8 cellular contexts compared by ENCODE assay signal in the genomic region with DNA sequence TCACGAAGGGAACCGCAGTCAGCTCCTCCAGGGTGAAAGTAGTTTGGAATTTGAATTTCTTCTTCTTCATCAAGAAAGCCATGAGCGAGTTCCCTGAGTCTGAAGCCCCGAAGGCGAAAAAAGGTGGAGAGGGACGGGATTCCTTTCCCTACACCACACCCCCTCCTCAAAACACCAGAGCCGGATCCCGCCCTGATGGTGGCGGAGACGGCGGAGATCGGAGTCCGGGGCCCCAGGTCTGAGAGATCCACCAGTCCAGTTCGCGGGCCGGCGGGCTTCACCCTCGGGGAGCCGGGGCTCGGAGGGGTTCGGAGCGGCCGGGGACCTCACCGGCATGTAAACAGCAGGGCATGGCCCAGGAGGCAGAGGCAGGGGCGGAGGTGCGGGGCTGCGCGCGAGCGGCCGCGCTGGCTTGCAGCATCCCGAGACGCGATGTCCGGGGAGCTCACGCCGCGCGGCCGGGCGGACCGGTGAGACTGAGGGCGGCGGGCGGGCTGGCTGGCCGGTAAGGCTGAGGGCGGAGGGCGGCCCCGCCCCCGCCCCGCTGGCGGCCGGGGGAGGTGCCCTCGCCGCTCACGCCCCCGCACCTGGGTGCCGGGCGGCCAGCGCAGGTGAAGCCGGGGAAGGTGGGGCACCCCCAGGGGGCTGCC. TPM values are rescaled to one million over a fixed set of nuclear protein-coding genes. Genes with fewer than 3 reads are reported as not detected.
DNase-seq lines count a peak whose midpoint lies in the region; ATAC-seq and TF ChIP-seq lines count a peak whose summit lies in the region.

No MANE protein-coding gene starts in this region.

- no peak for TF ChIP-seq POLR2A in gastrocnemius medialis (IDR thresholded peaks at IDR 0.05)

- H3K9me3 ChIP-seq in hepatocyte (ENCODE audit: low read depth) (no peaks in the 10 kb centered on the region), gastrocnemius medialis (no peaks in the 10 kb centered on the region)

- peaks cover 50% of the 10 kb centered on the region for H4K20me1 ChIP-seq in hepatocyte (ENCODE audit: insufficient read depth, poor library complexity, severe bottlenecking)

- H2AFZ ChIP-seq in hepatocyte = no peak overlapping the region

- 1% methylated on average over 32 of the region's 62 CpGs for WGBS in hepatocyte (ENCODE audit: low lambda C conversion rate, missing lambda C conversion rate)

- H3K36me3 ChIP-seq in hepatocyte (replicated peaks; ENCODE audit: insufficient read depth, low read depth) (no peaks in the 10 kb centered on the region), gastrocnemius medialis (no peaks in the 10 kb centered on the region)

- peak; percentile 32 to 64 for DNase-seq in NCI-H2081 (lab: John Stamatoyannopoulos, UW)
- DNase-seq in NCI-H2081 treated with DMSO at 0.1 percent for 48 hours (lab: John Stamatoyannopoulos, UW) = no peak
- peak; percentile 56 for DNase-seq in NCI-H748 treated with DMSO at 0.1 percent for 48 hours (lab: John Stamatoyannopoulos, UW)
- DNase-seq in activated naive CD4-positive, alpha-beta T cell treated with anti-CD3 and anti-CD28 coated beads, Interleukin-2, amount 50 U/mL, for 72 hours (ENCODE audit: low spot score in 2 of 2) = peak in 1 of 2 donors; percentile 80
- peak; percentile 90 for DNase-seq in hepatocyte (ENCODE audit: low spot score)
- DNase-seq in gastrocnemius medialis = no peak
- DNase-seq in cortex of kidney (lab: John Stamatoyannopoulos, UW) = no peak

- H3K4me1 ChIP-seq in hepatocyte (ENCODE audit: insufficient read depth) (peaks cover 46% of the 10 kb centered on the region), gastrocnemius medialis (peaks cover 52 to 58% of the 10 kb centered on the region in 2 donors)

- in situ Hi-C loops in gastrocnemius medialis (cut with MboI; ENCODE audit: low sequenced_read_pairs in 4 of 4) = no loop called here

- TF ChIP-seq CTCF in hepatocyte (IDR thresholded peaks at IDR 0.05; ENCODE audit: poor library complexity) (no peak), gastrocnemius medialis (IDR thresholded peaks at IDR 0.05 in 4 of 5, conservative IDR thresholded peaks at IDR 0.05 in 1 of 5) (no peak)

- no peaks in the 10 kb centered on the region for H3K27me3 ChIP-seq in hepatocyte
- no peaks in the 10 kb centered on the region for H3K27me3 ChIP-seq in gastrocnemius medialis

- no peaks in the 10 kb centered on the region for H3K9me3 Mint-ChIP-seq in activated naive CD4-positive, alpha-beta T cell treated with anti-CD3 and anti-CD28 coated beads, Interleukin-2, amount 50 U/mL, for 72 hours

- peaks cover 33 to 37% of the 10 kb centered on the region in 2 donors for H3K36me3 Mint-ChIP-seq in activated naive CD4-positive, alpha-beta T cell treated with anti-CD3 and anti-CD28 coated beads, Interleukin-2, amount 50 U/mL, for 72 hours

- intact Hi-C loops in gastrocnemius medialis (cut with DNase I; ENCODE audit: low total_unique reads) = loop anchor here (5.0 kb wide), 1 partner anchor 117 kb away; no protein-coding TSS in a partner anchor

- H3K79me2 ChIP-seq in hepatocyte = peaks cover 63% of the 10 kb centered on the region

- H3K4me2 ChIP-seq in hepatocyte = peak overlapping the region; percentile 92

- peak overlapping the region; percentile 93 to 94 for H3K27ac Mint-ChIP-seq in activated naive CD4-positive, alpha-beta T cell treated with anti-CD3 and anti-CD28 coated beads, Interleukin-2, amount 50 U/mL, for 72 hours

- peak; percentile 27 for ATAC-seq in HG02610 (IDR thresholded peaks at IDR 0.05; ENCODE audit: unreplicated experiment)
- ATAC-seq in activated naive CD4-positive, alpha-beta T cell treated with anti-CD3 and anti-CD28 coated beads, Interleukin-2, amount 50 U/mL, for 72 hours = peak; percentile 9 to 20
- peak; percentile 48 to 54 for ATAC-seq in gastrocnemius medialis

- H3K27ac ChIP-seq in hepatocyte = peak overlapping the region; percentile 99
- H3K27ac ChIP-seq in gastrocnemius medialis = peak overlapping the region; percentile 71 to 95 (median 88)

- H3K9me2 ChIP-seq in hepatocyte (replicated peaks; ENCODE audit: insufficient read depth) = no peaks in the 10 kb centered on the region

- H3K4me3 ChIP-seq in hepatocyte = peak overlapping the region; percentile 75
- H3K4me3 ChIP-seq in gastrocnemius medialis = peak overlapping the region; percentile 67 to 97 (median 78)

RNA-seq across cellular contexts. Expression of a gene that starts 0.6 kb away (rescaled TPM):
- 10 to 100 TPM; 63.1 to 96.5 TPM for total RNA-seq in activated naive CD4-positive, alpha-beta T cell treated with anti-CD3 and anti-CD28 coated beads, Interleukin-2, amount 50 U/mL, for 72 hours
- total RNA-seq in hepatocyte = 38.1 and 47.9 TPM in 2 replicates
- 43.6 and 44.1 TPM in 2 replicates for polyA plus RNA-seq in hepatocyte
- total RNA-seq in gastrocnemius medialis = 1 to 10 TPM; 1.8 to 4.5 (median 2.8) TPM

RNA-seq across cellular contexts. Expression of a gene that starts 42.5 kb away (rescaled TPM):
- total RNA-seq in activated naive CD4-positive, alpha-beta T cell treated with anti-CD3 and anti-CD28 coated beads, Interleukin-2, amount 50 U/mL, for 72 hours = 10 to 100 TPM; 26.0 to 49.8 TPM
- total RNA-seq in hepatocyte = 19.2 and 22.4 TPM in 2 replicates
- 57.1 and 61.9 TPM in 2 replicates for polyA plus RNA-seq in hepatocyte
- 10 to 100 TPM in 1 of 4 donors, 1 to 10 TPM in 3; 4.7 to 10.4 (median 5.9) TPM for total RNA-seq in gastrocnemius medialis

RNA-seq across cellular contexts. Expression of a gene that starts 49.6 kb away (rescaled TPM):
- total RNA-seq in activated naive CD4-positive, alpha-beta T cell treated with anti-CD3 and anti-CD28 coated beads, Interleukin-2, amount 50 U/mL, for 72 hours = 1 to 10 TPM; 4.0 to 6.8 TPM
- total RNA-seq in hepatocyte (1.6 and 3.7 TPM in 2 replicates), gastrocnemius medialis (1 to 10 TPM in 1 of 4 donors, not detected in 3; 4.2 TPM)
- polyA plus RNA-seq in hepatocyte = 1.4 and 2.5 TPM in 2 replicates

Comparison
In these comparisons a context has a peak if more than half of its experiments do, and no peak if none do; other contexts are left out.
1. DNase-seq: peak in NCI-H2081 (2 of 2), NCI-H748 treated with DMSO at 0.1 percent for 48 hours (single experiment) and hepatocyte (single experiment); none in NCI-H2081 treated with DMSO at 0.1 percent for 48 hours (single experiment), gastrocnemius medialis (0 of 2) and cortex of kidney (single experiment).
2. Peak in every context shown above with its lines, with median percentiles within 50 percentile points of each other: ATAC-seq.